In the genomic region with DNA sequence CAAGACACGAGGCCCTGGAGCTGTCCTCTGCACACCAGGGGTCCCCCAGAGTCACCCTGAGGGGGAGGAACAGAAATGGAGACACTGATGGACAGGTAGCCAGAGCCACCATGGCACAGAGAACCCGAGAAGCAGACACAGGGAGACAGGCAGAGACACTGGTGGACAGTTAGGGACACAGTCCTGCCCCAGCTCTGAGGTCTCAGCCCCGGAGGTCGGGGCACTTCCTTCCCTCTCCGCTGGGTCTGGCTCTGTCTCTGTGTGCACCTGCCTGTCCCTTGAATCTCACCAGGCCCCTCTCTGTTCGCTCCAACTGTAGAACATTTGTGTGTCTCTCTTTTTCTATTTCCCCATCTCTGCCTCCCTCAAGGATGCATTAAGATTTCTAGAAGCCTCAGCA, we compare ENCODE assay signal across 25 cellular contexts. TPM values are rescaled to one million over a fixed set of nuclear protein-coding genes. Genes with fewer than 3 reads are reported as not detected.
"Had no signal": no experiment of that assay in that cellular context is flagged by ENCODE, and none has a peak within 500 bp of the region (broad histone marks: within the 10 kb centered on the region; RNA-seq: fewer than 3 reads in every experiment).

No MANE protein-coding gene starts in this region.

- DNase-seq: IMR-90, Kasumi-1, MV-4-11, NCI-H1048, NCI-H1105 treated with DMSO at 0.1 percent for 48 hours, NCI-H1417 treated with DMSO at 0.1 percent for 48 hours, NCI-H146, NCI-H1694 treated with DMSO at 0.1 percent for 48 hours, NCI-H1930, NCI-H2081, NCI-H2107, NCI-H226, NCI-H446, NCI-H510A, NCI-H524 treated with DMSO at 0.1 percent for 48 hours, NCI-H69, NCI-H774, SHP77, SK-N-SH, SW 1271 had no signal

- H3K9ac ChIP-seq: KMS-11, SK-N-SH had no signal

- H3K4me2 ChIP-seq: KMS-11, SK-N-SH had no signal

- H3K27ac ChIP-seq: KMS-11, RWPE1 had no signal

RNA-seq across cellular contexts. Expression of gene KLK14, which starts 4.6 kb away (rescaled TPM):
- total RNA-seq: HT-29, IMR-90, M059J, SK-MEL-5 had no signal
- polyA plus RNA-seq: IMR-90 had no signal

RNA-seq across cellular contexts. Expression of gene KLK13, which starts 13.2 kb away (rescaled TPM):
- total RNA-seq: HT-29, IMR-90, M059J, SK-MEL-5 had no signal
- polyA plus RNA-seq: IMR-90, SK-N-SH had no signal

RNA-seq across cellular contexts. Expression of gene KLK12, which starts 43.3 kb away (rescaled TPM):
- total RNA-seq: IMR-90, M059J, SK-MEL-5 had no signal
- polyA plus RNA-seq: IMR-90, SK-N-SH had no signal

RNA-seq across cellular contexts. Expression of gene SIGLEC9, which starts 46.6 kb away (rescaled TPM):
- total RNA-seq: HT-29, IMR-90, SK-MEL-5 had no signal
- polyA plus RNA-seq: SK-N-SH had no signal
